Comparison of ENCODE assay signal across 17 cellular contexts in genomic region chr1:25573961-25574360, GRCh38. TPM values are rescaled to one million over a fixed set of nuclear protein-coding genes. Genes with fewer than 3 reads are reported as not detected.
DNase-seq lines count a peak whose midpoint lies in the region; ATAC-seq, FAIRE-seq and TF ChIP-seq lines count a peak whose summit lies in the region.
"Had no signal": no experiment of that assay in that cellular context is flagged by ENCODE, and none has a peak within 500 bp of the region (broad histone marks: within the 10 kb centered on the region; RNA-seq: fewer than 3 reads in every experiment).

No MANE protein-coding gene starts in this region.

- CTCF ChIA-PET in H1 (lab: Charles Lee; ENCODE audit: partially characterized antibody), result interaction anchor here (0.9 to 5.5 kb wide), 26 partner anchors 9 to 462 kb away, joined by 3 to 92 read pairs (median 7); partner anchors contain the start of gene LDLRAP1

- no peak overlapping the region for H2BK5ac ChIP-seq in H1 (ENCODE audit: low read depth, low read length)

- H3K4me3 Mint-ChIP-seq in activated naive CD4-positive, alpha-beta T cell treated with anti-CD3 and anti-CD28 coated beads, Interleukin-2, amount 50 U/mL, for 24 hours, result no peak overlapping the region

- no peaks in the 10 kb centered on the region for H3K9me3 Mint-ChIP-seq in activated naive CD4-positive, alpha-beta T cell treated with anti-CD3 and anti-CD28 coated beads, Interleukin-2, amount 50 U/mL, for 24 hours
- H3K9me3 Mint-ChIP-seq in activated naive CD4-positive, alpha-beta T cell treated with anti-CD3 and anti-CD28 coated beads, Interleukin-2, amount 50 U/mL, for 72 hours, result no peaks in the 10 kb centered on the region

- no peak overlapping the region for H3K14ac ChIP-seq in H1 (ENCODE audit: insufficient read length)

- H3K9me3 ChIP-seq in H1 (ENCODE audit: insufficient read depth in 2 of 2, low read depth in 1 of 2, low read length in 1 of 2) (no peaks in the 10 kb centered on the region), liver (ENCODE audit: control insufficient read depth in 4 of 4, low read length in 3 of 4) (no peaks in the 10 kb centered on the region), small intestine (ENCODE audit: control insufficient read depth, low read depth) (no peaks in the 10 kb centered on the region), adrenal gland (replicated peaks in 1 of 3) (no peaks in the 10 kb centered on the region), MG63 (no peaks in the 10 kb centered on the region)
- H3K9me3 ChIP-seq: SJSA1 had no signal

- no peak for TF ChIP-seq EP300 in H1 (IDR thresholded peaks at IDR 0.05; ENCODE audit: borderline replicate concordance in 1 of 2, low read depth in 2 of 2, low read length in 2 of 2)

- H4K8ac ChIP-seq in H1 (ENCODE audit: extremely low read depth, insufficient read depth, low read length), result 0 out of 2 replicates have a peak overlapping the region, but pooled peaks have one; percentile 37

- peak overlapping the region; percentile 23 for H3K27ac Mint-ChIP-seq in activated naive CD4-positive, alpha-beta T cell treated with anti-CD3 and anti-CD28 coated beads, Interleukin-2, amount 50 U/mL, for 24 hours
- H3K27ac Mint-ChIP-seq in activated naive CD4-positive, alpha-beta T cell treated with anti-CD3 and anti-CD28 coated beads, Interleukin-2, amount 50 U/mL, for 72 hours, result no peak overlapping the region

- H3K79me2 ChIP-seq in H1 (ENCODE audit: control insufficient read depth in 1 of 2, insufficient read depth in 2 of 2, low read length in 2 of 2), result no peaks in the 10 kb centered on the region

- H3K79me1 ChIP-seq in H1 (ENCODE audit: low read depth, low read length), result no peaks in the 10 kb centered on the region

- FAIRE-seq in H1 (lab: Jason Lieb, UNC) (no peak), small intestine (lab: Jason Lieb, UNC) (no peak)
- FAIRE-seq: A204.1 had no signal

- H3K4me1 Mint-ChIP-seq in activated naive CD4-positive, alpha-beta T cell treated with anti-CD3 and anti-CD28 coated beads, Interleukin-2, amount 50 U/mL, for 24 hours, result peaks cover 48% of the 10 kb centered on the region

- H3K4me1 ChIP-seq in H1 (replicated peaks in 1 of 4; ENCODE audit: control insufficient read depth in 3 of 4, insufficient read depth in 4 of 4, low read length in 3 of 4) (peaks cover 0 to 27% (median 13%) of the 10 kb centered on the region in 4 experiments; a peak in 6 of 7 replicates), liver (ENCODE audit: control insufficient read depth in 4 of 4, insufficient read depth in 4 of 4, low read length in 3 of 4) (peaks cover 6 to 40% (median 37%) of the 10 kb centered on the region in 4 donors), small intestine (ENCODE audit: control insufficient read depth in 2 of 2, insufficient read depth in 1 of 2, low read depth in 1 of 2, low read length in 1 of 2) (peaks cover 0 to 3% of the 10 kb centered on the region in 2 donors), adrenal gland (replicated peaks in 1 of 2) (peaks cover 5 to 10% of the 10 kb centered on the region in 2 donors)

- H3K23ac ChIP-seq in H1 (ENCODE audit: insufficient read length), result no peak overlapping the region

- DNase-seq in activated naive CD4-positive, alpha-beta T cell treated with anti-CD3 and anti-CD28 coated beads, Interleukin-2, amount 50 U/mL, for 72 hours (ENCODE audit: low spot score in 2 of 2), result no peak
- DNase-seq in H1 (ENCODE audit: low read depth in 1 of 2, low spot score in 2 of 2) (no peak), small intestine (peak; percentile 55), adrenal gland (no peak), T1000 (lab: John Stamatoyannopoulos, UW) (no peak), MG63 (no peak)
- DNase-seq: GM23248, KBM-7, NCI-H1092, NCI-H187, NCI-H526 treated with DMSO at 0.1 percent for 48 hours had no signal

- H4K20me1 ChIP-seq in H1 (replicated peaks in 1 of 2; ENCODE audit: control insufficient read depth in 1 of 2, insufficient read depth in 2 of 2, low read length in 2 of 2), result peaks cover 0 to 4% of the 10 kb centered on the region in 2 experiments

- no peaks in the 10 kb centered on the region for H3K27me3 Mint-ChIP-seq in activated naive CD4-positive, alpha-beta T cell treated with anti-CD3 and anti-CD28 coated beads, Interleukin-2, amount 50 U/mL, for 24 hours

- no peak overlapping the region for H3K56ac ChIP-seq in H1 (replicated peaks; ENCODE audit: insufficient read length, low read depth, low read length)

- H3K36me3 Mint-ChIP-seq in activated naive CD4-positive, alpha-beta T cell treated with anti-CD3 and anti-CD28 coated beads, Interleukin-2, amount 50 U/mL, for 24 hours, result no peaks in the 10 kb centered on the region
- no peaks in the 10 kb centered on the region for H3K36me3 Mint-ChIP-seq in activated naive CD4-positive, alpha-beta T cell treated with anti-CD3 and anti-CD28 coated beads, Interleukin-2, amount 50 U/mL, for 72 hours

- H3K4me3 ChIP-seq in H1 (ENCODE audit: extremely low read depth in 1 of 4, insufficient read depth in 2 of 4, low read depth in 3 of 4, low read length in 4 of 4), result no peak overlapping the region
- no peak overlapping the region for H3K4me3 ChIP-seq in liver (ENCODE audit: low read depth in 1 of 3, low read length in 3 of 3)
- no peak overlapping the region for H3K4me3 ChIP-seq in small intestine (ENCODE audit: low read depth in 1 of 2, low read length in 2 of 2)
- H3K4me3 ChIP-seq in adrenal gland, result no peak overlapping the region
- H3K4me3 ChIP-seq in MG63, result no peak overlapping the region
- H3K4me3 ChIP-seq: GM23248, SJSA1 had no signal

- no peaks in the 10 kb centered on the region for H3K27me3 ChIP-seq in H1 (replicated peaks in 1 of 4; ENCODE audit: control insufficient read depth in 3 of 4, extremely low read depth in 1 of 4, insufficient read depth in 3 of 4, low read length in 3 of 4)
- H3K27me3 ChIP-seq in liver (ENCODE audit: control insufficient read depth in 4 of 4, insufficient read depth in 4 of 4, low read length in 3 of 4), result no peaks in the 10 kb centered on the region
- H3K27me3 ChIP-seq in small intestine (ENCODE audit: control insufficient read depth in 2 of 2, insufficient read depth in 2 of 2, low read length in 2 of 2), result no peaks in the 10 kb centered on the region
- H3K27me3 ChIP-seq in adrenal gland, result no peaks in the 10 kb centered on the region
- no peaks in the 10 kb centered on the region for H3K27me3 ChIP-seq in MG63
- H3K27me3 ChIP-seq: SJSA1 had no signal

- H2BK12ac ChIP-seq in H1 (ENCODE audit: low read depth, low read length), result no peak overlapping the region; the same call in 1 of the 2 replicates

- no peak for TF ChIP-seq POLR2A in H1 (IDR thresholded peaks at IDR 0.05; ENCODE audit: control extremely low read depth in 1 of 2, low read depth in 2 of 2, low read length in 2 of 2)
- no peak for TF ChIP-seq POLR2A in adrenal gland (IDR thresholded peaks at IDR 0.05)

- intact Hi-C loops in adrenal gland (cut with DNase I), result no loop called here

- TF ChIP-seq CTCF in H1 (IDR thresholded peaks at IDR 0.05; ENCODE audit: control extremely low read depth in 1 of 3, insufficient read depth in 1 of 3, low read depth in 1 of 3, low read length in 3 of 3) (no peak), liver (IDR thresholded peaks at IDR 0.05; ENCODE audit: low read depth, low read length, missing input control) (no peak), adrenal gland (IDR thresholded peaks at IDR 0.05) (no peak)

- no peak overlapping the region for H2BK120ac ChIP-seq in H1 (replicated peaks; ENCODE audit: low read depth, low read length)

- H3K4ac ChIP-seq in H1 (replicated peaks; ENCODE audit: insufficient read length, low read depth, low read length), result no peak overlapping the region

- H2BK15ac ChIP-seq in H1 (ENCODE audit: low read length), result no peak overlapping the region; the same call in 1 of the 2 replicates

- no peak overlapping the region for H2AFZ ChIP-seq in H1 (ENCODE audit: low read length)
- H2AFZ ChIP-seq: GM23248 had no signal

- H3K23me2 ChIP-seq in H1 (ENCODE audit: low read depth, low read length), result no peaks in the 10 kb centered on the region

- H3K18ac ChIP-seq in H1 (ENCODE audit: extremely low read depth, low read length), result no peak overlapping the region

- no peak overlapping the region for H3K4me2 ChIP-seq in H1 (ENCODE audit: insufficient read depth in 1 of 2, low read depth in 2 of 2, low read length in 2 of 2)

- ATAC-seq in activated naive CD4-positive, alpha-beta T cell treated with anti-CD3 and anti-CD28 coated beads, Interleukin-2, amount 50 U/mL, for 72 hours, result no peak
- ATAC-seq: HCT116 had no signal

- H2BK20ac ChIP-seq in H1 (ENCODE audit: low read length), result no peak overlapping the region

- H3K27ac ChIP-seq in H1 (ENCODE audit: low read depth, low read length), result no peak overlapping the region
- peak overlapping the region; percentile 4 to 16 for H3K27ac ChIP-seq in liver (ENCODE audit: low read depth in 1 of 2, low read length in 2 of 2)
- H3K27ac ChIP-seq in small intestine (ENCODE audit: low read depth in 1 of 2, low read length in 1 of 2), result no peak overlapping the region
- no peak overlapping the region for H3K27ac ChIP-seq in adrenal gland
- H3K27ac ChIP-seq: C4-2B, GM23248, SJSA1 had no signal

- no peaks in the 10 kb centered on the region for H3K36me3 ChIP-seq in H1 (ENCODE audit: control insufficient read depth in 2 of 4, insufficient read depth in 4 of 4, low read length in 3 of 4)
- H3K36me3 ChIP-seq in liver (ENCODE audit: control insufficient read depth in 4 of 4, insufficient read depth in 3 of 4, low read depth in 1 of 4, low read length in 3 of 4), result no peaks in the 10 kb centered on the region
- H3K36me3 ChIP-seq in small intestine (ENCODE audit: control insufficient read depth in 2 of 2, insufficient read depth in 2 of 2, low read length in 2 of 2), result no peaks in the 10 kb centered on the region
- H3K36me3 ChIP-seq in adrenal gland (replicated peaks in 1 of 2), result no peaks in the 10 kb centered on the region
- H3K36me3 ChIP-seq in MG63, result no peaks in the 10 kb centered on the region
- H3K36me3 ChIP-seq: SJSA1 had no signal

- 77% methylated on average over 8 of the region's 8 CpGs; no CpG with 5 or more reads in 1 of the 2 experiments for whole genome bisulfite sequencing in H1 (ENCODE audit: extremely low coverage in 1 of 2, insufficient coverage in 1 of 2, insufficient read length in 1 of 2, insufficient replicate concordance in 2 of 2, low coverage in 1 of 2, low lambda C conversion rate in 2 of 2, missing lambda C conversion rate in 1 of 2), 2 experiments
- WGBS in liver, result 54% methylated on average over 8 of the region's 8 CpGs
- 12 to 59% (median 48%) methylated on average over 8 of the region's 8 CpGs for WGBS in small intestine, 3 donors
- WGBS in adrenal gland, 4 donors, result 81 to 87% (median 84%) methylated on average over 8 of the region's 8 CpGs

- H4K91ac ChIP-seq in H1 (replicated peaks; ENCODE audit: insufficient read length, low read length), result no peak overlapping the region

- TF ChIP-seq RAD21 in H1 (IDR thresholded peaks at IDR 0.05 in 1 of 2, conservative IDR thresholded peaks at IDR 0.05 in 1 of 2; ENCODE audit: low read depth in 2 of 2, low read length in 2 of 2) (no peak), liver (IDR thresholded peaks at IDR 0.05) (no peak)

- H3K9ac ChIP-seq in H1 (replicated peaks in 1 of 4; ENCODE audit: extremely low read depth in 1 of 4, low read depth in 3 of 4, low read length in 3 of 4) (no peak overlapping the region), liver (ENCODE audit: low read depth in 1 of 2, low read length in 2 of 2) (no peak overlapping the region)
- H3K9ac ChIP-seq: GM23248 had no signal

- POLR2A ChIA-PET in H1 (lab: Charles Lee; ENCODE audit: partially characterized antibody), result no interaction called here

- H2AK5ac ChIP-seq in H1 (ENCODE audit: low read depth, low read length), result 0 out of 2 replicates have a peak overlapping the region, but pooled peaks have one; percentile 53

- H4K5ac ChIP-seq in H1 (ENCODE audit: insufficient read length, low read depth, low read length), result no peak overlapping the region

RNA-seq across cellular contexts. Expression of gene LDLRAP1, which starts 30.6 kb away (rescaled TPM):
- 10 to 100 TPM; 17.2 to 29.2 TPM for total RNA-seq in activated naive CD4-positive, alpha-beta T cell treated with anti-CD3 and anti-CD28 coated beads, Interleukin-2, amount 50 U/mL, for 72 hours
- 12.8 and 14.0 TPM in 2 replicates for total RNA-seq in H1 (2021; fragmentation: NEBNext Ultra II Directional; extraction: Animal tissue kit (Norgen Biotek cat#: 25700))
- polyA plus RNA-seq in H1 (2011; rRNA removed) (13.2 and 16.3 TPM in 2 replicates), liver (10 to 100 TPM; 11.3 to 15.2 TPM), small intestine (10 to 100 TPM in 2 of 3 donors, 1 to 10 TPM in 1; 9.5 to 18.2 (median 13.0) TPM), adrenal gland (10 to 100 TPM; 19.0 to 25.6 (median 21.4) TPM)
- 10.4 TPM for polyA plus RNA-seq in H1 (2011; cell fraction: cytosol; rRNA removed)
- polyA plus RNA-seq in H1 (2011; cell fraction: nucleus; rRNA removed), result 16.7 TPM
- 9.3 to 13.5 TPM (median 11.9 TPM) in 4 replicates for polyA plus RNA-seq in H1 (2012, experiment 1 of 2)
- 13.0 TPM for polyA plus RNA-seq in H1 (2012, experiment 2 of 2)
- polyA plus RNA-seq in H1 (2013, experiment 1 of 2), result 9.4 TPM
- 9.6 TPM for polyA plus RNA-seq in H1 (2013, experiment 2 of 2)
- polyA minus RNA-seq in H1 (2011; rRNA and poly(A)+ RNA removed), result 9.7 and 11.7 TPM in 2 replicates
- 8.3 TPM for polyA minus RNA-seq in H1 (2011; cell fraction: cytosol; rRNA and poly(A)+ RNA removed)
- polyA minus RNA-seq in H1 (2011; cell fraction: nucleus; rRNA and poly(A)+ RNA removed), result 9.7 TPM
- total RNA-seq in liver (10 to 100 TPM in 1 of 2 donors, 1 to 10 TPM in 1; 5.2 to 17.8 TPM), adrenal gland (10 to 100 TPM; 26.3 to 39.1 (median 29.0) TPM)
- total RNA-seq in MG63 (2014; rRNA removed; shearing (Covaris generic); ENCODE audit: low replicate concordance), result 7.8 and 13.3 TPM in 2 replicates

RNA-seq across cellular contexts. Expression of gene MAN1C1, which starts 42.6 kb away (rescaled TPM):
- total RNA-seq in activated naive CD4-positive, alpha-beta T cell treated with anti-CD3 and anti-CD28 coated beads, Interleukin-2, amount 50 U/mL, for 72 hours, result 10 to 100 TPM in 1 of 2 donors, 1 to 10 TPM in 1; 8.8 to 15.3 TPM
- 7.7 and 7.8 TPM in 2 replicates for total RNA-seq in H1 (2021; fragmentation: NEBNext Ultra II Directional; extraction: Animal tissue kit (Norgen Biotek cat#: 25700))
- polyA plus RNA-seq in H1 (2011; rRNA removed), result 14.4 and 15.2 TPM in 2 replicates
- polyA plus RNA-seq in H1 (2011; cell fraction: cytosol; rRNA removed), result 8.9 TPM
- 14.7 TPM for polyA plus RNA-seq in H1 (2011; cell fraction: nucleus; rRNA removed)
- polyA plus RNA-seq in H1 (2012, experiment 1 of 2), result 8.3 to 9.9 TPM (median 8.7 TPM) in 4 replicates
- polyA plus RNA-seq in H1 (2012, experiment 2 of 2), result 6.4 TPM
- polyA plus RNA-seq in H1 (2013, experiment 1 of 2), result 5.7 TPM
- 7.0 TPM for polyA plus RNA-seq in H1 (2013, experiment 2 of 2)
- polyA minus RNA-seq in H1 (2011; rRNA and poly(A)+ RNA removed), result 7.1 and 9.0 TPM in 2 replicates
- polyA minus RNA-seq in H1 (2011; cell fraction: cytosol; rRNA and poly(A)+ RNA removed), result 4.8 TPM
- polyA minus RNA-seq in H1 (2011; cell fraction: nucleus; rRNA and poly(A)+ RNA removed), result 6.1 TPM
- 1 to 10 TPM; 6.3 to 9.3 TPM for total RNA-seq in liver
- polyA plus RNA-seq in liver, result 10 to 100 TPM in 1 of 2 donors, 1 to 10 TPM in 1; 6.9 to 16.0 TPM
- 1 to 10 TPM in 2 of 3 donors, under 1 TPM in 1; 0.67 to 5.4 (median 1.4) TPM for polyA plus RNA-seq in small intestine
- 10 to 100 TPM; 23.7 to 58.7 (median 31.2) TPM for total RNA-seq in adrenal gland
- polyA plus RNA-seq in adrenal gland, result 10 to 100 TPM in 2 of 3 donors, 1 to 10 TPM in 1; 8.3 to 14.1 (median 13.7) TPM
- 0.26 TPM in 1 of 2 replicates, not detected in the other for total RNA-seq in MG63 (2014; rRNA removed; shearing (Covaris generic); ENCODE audit: low replicate concordance)
- total RNA-seq: SJSA1 had no signal

Comparison
In these comparisons a context has a peak if more than half of its experiments do, and no peak if none do; other contexts are left out.
1. H3K27ac ChIP-seq: peak in liver (2 of 2); none in H1 (single experiment), small intestine (0 of 2) and adrenal gland (0 of 5).